In the genomic region with DNA sequence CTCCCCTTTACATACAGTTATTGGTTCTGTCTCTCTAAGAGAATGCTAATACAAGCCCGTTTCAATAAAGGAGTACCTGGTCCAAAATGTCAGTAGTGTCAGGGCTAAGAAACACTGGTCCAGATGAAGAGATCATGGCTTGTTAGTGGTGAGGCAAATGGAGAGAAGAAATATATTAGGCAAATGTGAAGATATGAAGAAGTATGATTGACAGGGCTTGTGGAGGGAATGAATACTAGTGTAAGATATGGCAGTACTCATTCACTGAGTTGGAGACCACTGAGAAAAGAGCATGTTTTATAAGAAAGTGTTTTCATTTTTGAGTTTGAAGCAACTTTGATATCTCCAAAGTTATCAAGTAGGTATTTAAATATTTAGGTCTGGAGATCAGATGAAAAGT, we compare ENCODE assay signal across 28 cellular contexts.
"Had no signal": no experiment of that assay in that cellular context is flagged by ENCODE, and none has a peak within 500 bp of the region (broad histone marks: within the 10 kb centered on the region; RNA-seq: fewer than 3 reads in every experiment).

No MANE protein-coding gene starts in this region.

- FAIRE-seq: urothelium cell line had no signal

- H3K4me3 Mint-ChIP-seq: stimulated activated effector memory CD8-positive, alpha-beta T cell treated with anti-CD3 and anti-CD28 coated beads, Interleukin-12 subunit alpha, Interleukin-12 subunit beta, amount 100 ng/mL, for 72 hours; stimulated activated naive B cell treated with anti-CD40 and anti-IgM and Interleukin-4, amounts not matched to agents 10 μg/mL and 1 μg/mL and 100 μg/mL, for 72 hours; stimulated activated naive CD8-positive, alpha-beta T cell treated with anti-CD3 and anti-CD28 coated beads, Interleukin-15, amount 100 ng/mL, for 72 hours; stimulated activated naive CD8-positive, alpha-beta T cell treated with anti-CD3 and anti-CD28 coated beads, Interleukin-15, Interleukin-2, amounts not matched to agents 100 ng/mL and 50 ng/mL, for 24 hours; type B pancreatic cell had no signal

- DNase-seq: stimulated activated CD4-positive, alpha-beta T cell treated with anti-CD3 and anti-CD28 coated beads, Interleukin-2, amount 100 ng/mL, for 48 hours; stimulated activated CD4-positive, alpha-beta T cell treated with anti-CD3 and anti-CD28 coated beads, Interleukin-4, amount 100 ng/mL, for 1 hour; stimulated activated CD4-positive, alpha-beta T cell treated with anti-CD3 and anti-CD28 coated beads, Interleukin-4, amount 100 ng/mL, for 24 hours; stimulated activated CD4-positive, alpha-beta T cell treated with anti-CD3 and anti-CD28 coated beads, Interleukin-4, amount 100 ng/mL, for 4 hours; stimulated activated CD8-positive, alpha-beta memory T cell treated with anti-CD3 and anti-CD28 coated beads, Interleukin-4, amount 100 ng/mL, for 48 hours; stimulated activated naive B cell treated with anti-CD40 and anti-IgM and Interleukin-4, amounts not matched to agents 10 μg/mL and 1 μg/mL and 100 μg/mL, for 72 hours; stimulated activated naive CD4-positive, alpha-beta T cell; stimulated activated naive CD4-positive, alpha-beta T cell treated with Interleukin-2 at 50 U/mL for 16 hours; stimulated activated naive CD8-positive, alpha-beta T cell treated with anti-CD3 and anti-CD28 coated beads, Interleukin-15, amount 100 ng/mL, for 72 hours; stimulated activated naive CD8-positive, alpha-beta T cell treated with anti-CD3 and anti-CD28 coated beads, Interleukin-15, Interleukin-2, amounts not matched to agents 100 U/mL and 50 U/mL, for 24 hours; stomach; substantia nigra; testis; thyroid gland; tibial artery; transverse colon; trophoblast cell; upper lobe of left lung; upper lobe of right lung; uterus had no signal

- H3K4me1 Mint-ChIP-seq: stimulated activated effector memory CD8-positive, alpha-beta T cell treated with anti-CD3 and anti-CD28 coated beads, Interleukin-12 subunit alpha, Interleukin-12 subunit beta, amount 100 ng/mL, for 72 hours; stimulated activated naive CD8-positive, alpha-beta T cell treated with anti-CD3 and anti-CD28 coated beads, Interleukin-15, amount 100 ng/mL, for 72 hours had no signal

- H3K27ac ChIP-seq: stomach, suprapubic skin, testis, thoracic aorta, thyroid gland, tibial artery, tibial nerve, transverse colon, upper lobe of left lung, upper lobe of right lung, uterus, vagina had no signal

- H3K4me1 ChIP-seq: stomach, suprapubic skin, testis, thyroid gland, tibial artery, tibial nerve, transverse colon, upper lobe of left lung, upper lobe of right lung, uterus, vagina had no signal

- H3K27ac Mint-ChIP-seq: stimulated activated effector memory CD8-positive, alpha-beta T cell treated with anti-CD3 and anti-CD28 coated beads, Interleukin-12 subunit alpha, Interleukin-12 subunit beta, amount 100 ng/mL, for 72 hours; stimulated activated naive B cell treated with anti-CD40 and anti-IgM and Interleukin-4, amounts not matched to agents 10 μg/mL and 1 μg/mL and 100 μg/mL, for 72 hours; stimulated activated naive CD8-positive, alpha-beta T cell treated with anti-CD3 and anti-CD28 coated beads, Interleukin-15, amount 100 ng/mL, for 72 hours; stimulated activated naive CD8-positive, alpha-beta T cell treated with anti-CD3 and anti-CD28 coated beads, Interleukin-15, Interleukin-2, amounts not matched to agents 100 ng/mL and 50 ng/mL, for 24 hours; type B pancreatic cell had no signal

- H3K27me3 Mint-ChIP-seq: stimulated activated naive B cell treated with anti-CD40 and anti-IgM and Interleukin-4, amounts not matched to agents 10 μg/mL and 1 μg/mL and 100 μg/mL, for 72 hours; stimulated activated naive CD8-positive, alpha-beta T cell treated with anti-CD3 and anti-CD28 coated beads, Interleukin-15, amount 100 ng/mL, for 72 hours; stimulated activated naive CD8-positive, alpha-beta T cell treated with anti-CD3 and anti-CD28 coated beads, Interleukin-15, Interleukin-2, amounts not matched to agents 100 ng/mL and 50 ng/mL, for 24 hours; type B pancreatic cell had no signal

- H3K36me3 ChIP-seq: stomach, suprapubic skin, thoracic aorta, thyroid gland, tibial artery, tibial nerve, transverse colon, upper lobe of left lung, upper lobe of right lung, uterus, vagina had no signal

- ATAC-seq: stimulated activated effector memory CD8-positive, alpha-beta T cell treated with anti-CD3 and anti-CD28 coated beads, Interleukin-12 subunit alpha, Interleukin-12 subunit beta, amount 100 ng/mL, for 72 hours; stimulated activated naive B cell treated with anti-CD40 and anti-IgM and Interleukin-4, amounts not matched to agents 10 μg/mL and 1 μg/mL and 100 μg/mL, for 72 hours; stimulated activated naive CD8-positive, alpha-beta T cell treated with anti-CD3 and anti-CD28 coated beads, Interleukin-15, amount 100 ng/mL, for 72 hours; stimulated activated naive CD8-positive, alpha-beta T cell treated with anti-CD3 and anti-CD28 coated beads, Interleukin-15, Interleukin-2, amounts not matched to agents 100 U/mL and 50 U/mL, for 24 hours; upper lobe of right lung had no signal

- H3K4me3 ChIP-seq: stomach, suprapubic skin, testis, thoracic aorta, thyroid gland, tibial artery, tibial nerve, transverse colon, upper lobe of left lung, upper lobe of right lung, uterus, vagina had no signal

- H3K36me3 Mint-ChIP-seq: stimulated activated effector memory CD8-positive, alpha-beta T cell treated with anti-CD3 and anti-CD28 coated beads, Interleukin-12 subunit alpha, Interleukin-12 subunit beta, amount 100 ng/mL, for 72 hours; type B pancreatic cell had no signal

- H3K27me3 ChIP-seq: stomach, suprapubic skin, testis, thyroid gland, tibial artery, tibial nerve, transverse colon, upper lobe of left lung, upper lobe of right lung, uterus, vagina had no signal

- H3K9me3 ChIP-seq: stomach, suprapubic skin, testis, thoracic aorta, thyroid gland, tibial artery, tibial nerve, transverse colon, upper lobe of left lung, upper lobe of right lung, uterus, vagina had no signal
